In genomic region chr16:9351841-9352434, GRCh38 we compare ENCODE assay signal across 21 cellular contexts.
"Had no signal": no experiment of that assay in that cellular context is flagged by ENCODE, and none has a peak within 500 bp of the region (broad histone marks: within the 10 kb centered on the region; RNA-seq: fewer than 3 reads in every experiment).

No MANE protein-coding gene starts in this region.

- H3K36me3 Mint-ChIP-seq: activated naive CD8-positive, alpha-beta T cell treated with anti-CD3 and anti-CD28 coated beads, Interleukin-2, amount 10 ng/mL, durations not matched to agents 7 days and 5 days had no signal

- H3K4me1 Mint-ChIP-seq: activated naive CD8-positive, alpha-beta T cell treated with anti-CD3 and anti-CD28 coated beads, Interleukin-2, amount 10 ng/mL, durations not matched to agents 7 days and 5 days; central memory CD8-positive, alpha-beta T cell had no signal

- H3K27me3 Mint-ChIP-seq: activated CD8-positive, alpha-beta T cell treated with anti-CD3 and anti-CD28 coated beads for 36 hours; activated naive CD8-positive, alpha-beta T cell treated with anti-CD3 and anti-CD28 coated beads, Interleukin-2, amount 10 ng/mL, durations not matched to agents 7 days and 5 days; central memory CD8-positive, alpha-beta T cell had no signal

- H3K4me3 ChIP-seq: SJCRH30 had no signal

- H3K4me2 ChIP-seq: KMS-11, SK-N-SH had no signal

- H3K27me3 ChIP-seq: SJCRH30 had no signal

- DNase-seq: activated CD4-positive, alpha-beta T cell treated with anti-CD3 and anti-CD28 coated beads for 4 hours; activated CD8-positive, alpha-beta memory T cell treated with anti-CD3 and anti-CD28 coated beads, Interleukin-2, amount 50 U/mL, for 4 hours; activated CD8-positive, alpha-beta T cell treated with anti-CD3 and anti-CD28 coated beads for 36 hours; activated naive CD4-positive, alpha-beta T cell treated with anti-CD3 and anti-CD28 coated beads, Interleukin-2, amount 50 U/mL, for 16 hours; activated naive CD8-positive, alpha-beta T cell treated with anti-CD3 and anti-CD28 coated beads, Interleukin-2, amount 10 ng/mL, durations not matched to agents 7 days and 5 days; activated T-cell treated with anti-CD3 and anti-CD28 coated beads, Interleukin-2, amount 50 U/mL, for 72 hours; aorta; NCI-H1092; NCI-H1417; NCI-H1930; NCI-H2171; NCI-H226; NCI-H526; NCI-H82; SJCRH30; SK-N-SH; SW 1271 had no signal

- H3K4me3 Mint-ChIP-seq: activated CD8-positive, alpha-beta T cell treated with anti-CD3 and anti-CD28 coated beads for 36 hours; activated naive CD8-positive, alpha-beta T cell treated with anti-CD3 and anti-CD28 coated beads, Interleukin-2, amount 10 ng/mL, durations not matched to agents 7 days and 5 days; activated T-cell treated with anti-CD3 and anti-CD28 coated beads, Interleukin-2, amount 50 U/mL, for 72 hours; central memory CD8-positive, alpha-beta T cell; T-helper 1 cell treated with Interleukin-12 subunit alpha and Interleukin-12 subunit beta and Interleukin-4 antibody, amounts not matched to agents 30 μg/mL and 1 μg/mL, for 36 hours had no signal

- H3K9me3 ChIP-seq: SJCRH30 had no signal

- H3K27ac ChIP-seq: KMS-11, SJCRH30 had no signal

- H3K27ac Mint-ChIP-seq: activated CD8-positive, alpha-beta T cell treated with anti-CD3 and anti-CD28 coated beads for 36 hours; activated naive CD8-positive, alpha-beta T cell treated with anti-CD3 and anti-CD28 coated beads, Interleukin-2, amount 10 ng/mL, durations not matched to agents 7 days and 5 days; activated T-cell treated with anti-CD3 and anti-CD28 coated beads, Interleukin-2, amount 50 U/mL, for 72 hours; activated T-helper 2 cell treated with anti-CD3 and anti-CD28 coated beads, Interferon-gamma antibody, Interleukin-2, Interleukin-4, amounts not matched to agents 10 μg/mL and 5 μg/mL and 100 μg/mL, durations not matched to agents 14 hours and 24 hours and 36 hours; T-helper 1 cell treated with Interleukin-12 subunit alpha and Interleukin-12 subunit beta and Interleukin-4 antibody, amounts not matched to agents 30 μg/mL and 1 μg/mL, for 36 hours had no signal

- H3K36me3 ChIP-seq: SJCRH30 had no signal

- H3K4me1 ChIP-seq: SJCRH30 had no signal

- H3K9ac ChIP-seq: KMS-11, SK-N-SH had no signal
